8 cellular contexts compared by ENCODE assay signal in the genomic region with DNA sequence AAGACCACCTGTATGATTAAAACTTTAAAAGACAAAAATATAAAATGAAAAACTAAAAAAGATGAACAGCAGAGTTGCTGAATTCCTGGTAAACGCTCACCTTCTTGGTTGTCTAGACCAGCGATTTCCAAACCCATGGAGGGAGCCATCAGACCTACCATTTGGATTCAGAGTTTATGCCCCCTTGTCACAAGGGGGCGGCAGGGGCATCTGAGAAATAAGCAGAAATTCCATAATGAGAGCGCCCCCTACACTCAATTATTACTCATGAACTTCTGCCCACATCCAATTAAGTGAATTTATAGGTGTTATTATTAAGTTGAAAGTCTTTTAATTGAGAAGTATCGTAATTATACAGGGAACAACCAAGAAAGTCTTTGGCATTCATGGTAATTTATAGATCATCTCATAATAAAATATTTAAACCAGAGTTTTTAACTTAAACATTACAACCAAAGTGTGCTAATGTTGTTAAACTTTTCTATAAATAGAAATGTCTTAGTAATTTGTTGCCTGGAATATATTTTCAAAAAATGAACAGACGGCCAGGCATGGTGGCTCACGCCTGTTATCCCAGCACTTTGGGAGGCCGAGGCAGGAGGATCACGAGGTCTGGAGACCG. TPM values are rescaled to one million over a fixed set of nuclear protein-coding genes. Genes with fewer than 3 reads are reported as not detected.
DNase-seq lines count a peak whose midpoint lies in the region; ATAC-seq, FAIRE-seq and TF ChIP-seq lines count a peak whose summit lies in the region.

No MANE protein-coding gene starts in this region.

- H3K4me1 ChIP-seq in small intestine (ENCODE audit: control insufficient read depth in 2 of 2, insufficient read depth in 1 of 2, low read depth in 1 of 2, low read length in 1 of 2) = no peaks in the 10 kb centered on the region

- CTCF ChIA-PET in AG04450 (lab: Charles Lee) = interaction anchor here (0.6 to 1.7 kb wide), 2 partner anchors 384 to 405 kb away, joined by 4 to 6 read pairs; no protein-coding TSS in a partner anchor

- peak; percentile 35 for ATAC-seq in GM18868 (IDR thresholded peaks at IDR 0.05; ENCODE audit: unreplicated experiment)
- ATAC-seq in GM21447 (IDR thresholded peaks at IDR 0.05; ENCODE audit: unreplicated experiment) = no peak
- no peak for ATAC-seq in HG03520 (IDR thresholded peaks at IDR 0.05; ENCODE audit: unreplicated experiment)

- FAIRE-seq in small intestine (lab: Jason Lieb, UNC) = no peak

- 60 to 66% (median 65%) methylated on average over 10 of the region's 10 CpGs for WGBS in small intestine, 3 donors

- H3K4me3 ChIP-seq in AG04450 (ENCODE audit: low read depth, low read length) = no peak overlapping the region
- H3K4me3 ChIP-seq in foreskin fibroblast (ENCODE audit: low read depth in 1 of 2, low read length in 2 of 2) = no peak overlapping the region
- no peak overlapping the region for H3K4me3 ChIP-seq in small intestine (ENCODE audit: low read depth in 1 of 2, low read length in 2 of 2)

- DNase-seq in AG04450 (ENCODE audit: low read depth, low spot score) (peak; percentile 23), NOMO-1 treated with dmso at 0.1 percent for 144 hours (lab: John Stamatoyannopoulos, UW; ENCODE audit: unreplicated experiment) (peak; percentile 48), activated T-cell treated with anti-CD3 and anti-CD28 coated beads for 24 hours (ENCODE audit: low read depth) (peak; percentile 36), foreskin fibroblast (peak; percentile 26 to 63), small intestine (peak; percentile 59)

- no peaks in the 10 kb centered on the region for H3K9me3 ChIP-seq in AG04450 (ENCODE audit: control insufficient read depth, insufficient read depth, low read length)
- H3K9me3 ChIP-seq in small intestine (ENCODE audit: control insufficient read depth, low read depth) = no peaks in the 10 kb centered on the region

- TF ChIP-seq CTCF in AG04450 (IDR thresholded peaks at IDR 0.05; ENCODE audit: low read depth, low read length) = peak; percentile 76
- peak; percentile 67 for TF ChIP-seq CTCF in foreskin fibroblast (IDR thresholded peaks at IDR 0.05; ENCODE audit: low read depth, low read length)

- no peaks in the 10 kb centered on the region for H3K36me3 ChIP-seq in small intestine (ENCODE audit: control insufficient read depth in 2 of 2, insufficient read depth in 2 of 2, low read length in 2 of 2)

- H3K27ac ChIP-seq in AG04450 (ENCODE audit: low read depth, low read length) = no peak overlapping the region
- H3K27ac ChIP-seq in small intestine (ENCODE audit: low read depth in 1 of 2, low read length in 1 of 2) = no peak overlapping the region

- H3K27me3 ChIP-seq in AG04450 (ENCODE audit: control insufficient read depth, insufficient read depth, low read length) = no peaks in the 10 kb centered on the region
- H3K27me3 ChIP-seq in small intestine (ENCODE audit: control insufficient read depth in 2 of 2, insufficient read depth in 2 of 2, low read length in 2 of 2) = no peaks in the 10 kb centered on the region

- POLR2A ChIA-PET in AG04450 (lab: Yijun Ruan, JAX) = no interaction called here

RNA-seq across cellular contexts. Expression of gene SPATA31C2, which starts 35.2 kb away (rescaled TPM):
- polyA plus RNA-seq in AG04450 (2011; rRNA removed) (not detected in 2 replicates), small intestine (not detected)
- not detected in 2 replicates for polyA minus RNA-seq in AG04450 (2011; rRNA and poly(A)+ RNA removed)
